ENCODE assay signal across 34 cellular contexts in genomic region chr21:25885405-25885804, GRCh38.
DNase-seq lines count a peak whose midpoint lies in the region; ATAC-seq, FAIRE-seq and TF ChIP-seq lines count a peak whose summit lies in the region.
"Had no signal": no experiment of that assay in that cellular context is flagged by ENCODE, and none has a peak within 500 bp of the region (broad histone marks: within the 10 kb centered on the region; RNA-seq: fewer than 3 reads in every experiment).

No MANE protein-coding gene starts in this region.

- H3K36me3 Mint-ChIP-seq in WTC11 (peaks cover 82% of the 10 kb centered on the region), nephron (ENCODE audit: low read depth) (peaks cover 83% of the 10 kb centered on the region)
- H3K36me3 Mint-ChIP-seq: activated naive CD8-positive, alpha-beta T cell treated with anti-CD3 and anti-CD28 coated beads, Interleukin-2, amount 10 ng/mL, durations not matched to agents 7 days and 5 days; CD8-positive, alpha-beta memory T cell; immature natural killer cell had no signal

- H4K20me1 ChIP-seq in PC-3 (ENCODE audit: low read length) (no peaks in the 10 kb centered on the region), MM.1S (ENCODE audit: insufficient read depth, low read length) (no peaks in the 10 kb centered on the region)

- no TSS peak for BruUV-seq in PC-3 (replicated peaks; lab: Mats Ljungman, UMichigan)

- CTCF ChIA-PET in PC-3 (lab: Charles Lee), result interaction anchor here (0.6 kb wide), 1 partner anchor 1662 kb away, joined by 3 read pairs; no protein-coding TSS in a partner anchor
- CTCF ChIA-PET in WTC11 (lab: Charles Lee), result no interaction called here

- TF ChIP-seq CTCF in PC-3 (conservative IDR thresholded peaks at IDR 0.05; ENCODE audit: low read depth, low read length), result no peak
- TF ChIP-seq CTCF in WTC11 (IDR thresholded peaks at IDR 0.05), result no peak
- no peak for TF ChIP-seq CTCF in fibroblast of pulmonary artery (IDR thresholded peaks at IDR 0.05; ENCODE audit: low read length, missing control alignments)
- TF ChIP-seq CTCF in nephron (IDR thresholded peaks at IDR 0.05; ENCODE audit: unreplicated experiment in 3 of 3), result no peak
- TF ChIP-seq CTCF in MM.1S (IDR thresholded peaks at IDR 0.05; ENCODE audit: low read length), result no peak

- intact Hi-C loops in PC-3 (cut with micrococcal nuclease), result no loop called here

- H3K4me2 ChIP-seq in PC-3 (ENCODE audit: low read length) (0 out of 2 replicates have a peak overlapping the region, but pooled peaks have one; percentile 0), MM.1S (ENCODE audit: low read depth, low read length) (no peak overlapping the region)
- H3K4me2 ChIP-seq: GM23338 had no signal

- ATAC-seq in PC-3 (no peak; the same call in 1 of the 2 replicates), WTC11 (no peak), GM18511 (IDR thresholded peaks at IDR 0.05; ENCODE audit: unreplicated experiment) (no peak), HG02588 (IDR thresholded peaks at IDR 0.05; ENCODE audit: unreplicated experiment) (no peak)
- ATAC-seq: gastrocnemius medialis; GM23338; left lobe of liver; naive thymus-derived CD8-positive, alpha-beta T cell; psoas muscle; stimulated activated memory B cell treated with anti-CD40 and anti-IgM and Interleukin-4, amounts not matched to agents 10 μg/mL and 1 μg/mL and 100 μg/mL, for 72 hours; upper lobe of right lung had no signal

- H3K9ac ChIP-seq in PC-3 (ENCODE audit: low read length) (no peak overlapping the region), MM.1S (ENCODE audit: low read length) (no peak overlapping the region)

- peaks cover 26% of the 10 kb centered on the region for H3K36me3 ChIP-seq in PC-3 (ENCODE audit: low read depth, low read length)
- H3K36me3 ChIP-seq in MM.1S (replicated peaks; ENCODE audit: insufficient read depth, low read length), result no peaks in the 10 kb centered on the region

- DNase-seq in PC-3 (no peak), WTC11 (ENCODE audit: low spot score) (no peak), fibroblast of pulmonary artery (ENCODE audit: low read depth) (peak; percentile 32), GM12892 (ENCODE audit: insufficient read length) (no peak), MM.1S (no peak)
- DNase-seq: activated B cell treated with CpG ODN at 0.5 μM for 24 hours; activated CD4-positive, alpha-beta T cell treated with anti-CD3 and anti-CD28 coated beads, Interleukin-2, amount 50 U/mL, for 1 hour; activated effector memory CD4-positive, alpha-beta T cell treated with anti-CD3 and anti-CD28 coated beads, Interleukin-2, amount 50 U/mL, for 16 hours; activated naive CD8-positive, alpha-beta T cell treated with anti-CD3 and anti-CD28 coated beads, Interleukin-2, amount 10 ng/mL, durations not matched to agents 7 days and 5 days; activated T-cell treated with anti-CD3 and anti-CD28 coated beads, Interleukin-2, amount 50 U/mL, for 1 hour; caudate nucleus; CD8-positive, alpha-beta memory T cell; DMS79; gastrocnemius medialis; GDM1; immature natural killer cell; IMR-90; naive thymus-derived CD8-positive, alpha-beta T cell; NCI-H1436 treated with DMSO at 0.1 percent for 48 hours; NCI-H2081 treated with DMSO at 0.1 percent for 48 hours; NCI-H226; nucleus accumbens; psoas muscle; SHP77 treated with DMSO at 0.1 percent for 48 hours; upper lobe of right lung had no signal

- H3K27ac ChIP-seq in PC-3 (ENCODE audit: low read length) (peak overlapping the region; percentile 49), MM.1S (ENCODE audit: low read length) (no peak overlapping the region)
- H3K27ac ChIP-seq: ascending aorta, gastrocnemius medialis, psoas muscle, upper lobe of right lung had no signal

- H2AFZ ChIP-seq in PC-3 (ENCODE audit: low read length) (no peak overlapping the region), MM.1S (ENCODE audit: low read length) (no peak overlapping the region)
- H2AFZ ChIP-seq: GM23338 had no signal

- H3K4me3 Mint-ChIP-seq in WTC11 (no peak overlapping the region), nephron (no peak overlapping the region)
- H3K4me3 Mint-ChIP-seq: activated B cell treated with CpG ODN at 0.5 μM for 24 hours; activated naive CD8-positive, alpha-beta T cell treated with anti-CD3 and anti-CD28 coated beads, Interleukin-2, amount 10 ng/mL, durations not matched to agents 7 days and 5 days; CD8-positive, alpha-beta memory T cell; dendritic cell treated with granulocyte-macrophage colony-stimulating factor and Interleukin-4, amounts not matched to agents 40 ng/mL and 50 ng/mL, for 4 days; GM23338; immature natural killer cell; naive thymus-derived CD8-positive, alpha-beta T cell; stimulated activated memory B cell treated with anti-CD40 and anti-IgM and Interleukin-4, amounts not matched to agents 10 μg/mL and 1 μg/mL and 100 μg/mL, for 72 hours had no signal

- H3K79me2 ChIP-seq in PC-3 (ENCODE audit: low read length) (no peaks in the 10 kb centered on the region), MM.1S (ENCODE audit: low read length) (no peaks in the 10 kb centered on the region)

- H3K4me1 ChIP-seq in PC-3 (ENCODE audit: insufficient read depth, low read length), result peaks cover 16% of the 10 kb centered on the region
- no peaks in the 10 kb centered on the region for H3K4me1 ChIP-seq in MM.1S (ENCODE audit: low read length)
- H3K4me1 ChIP-seq: ascending aorta, gastrocnemius medialis, psoas muscle, upper lobe of right lung had no signal

- H3K4me3 ChIP-seq in PC-3 (ENCODE audit: low read length) (no peak overlapping the region), fibroblast of pulmonary artery (replicated peaks; ENCODE audit: low read depth, low read length) (no peak overlapping the region), MM.1S (ENCODE audit: low read length) (no peak overlapping the region)
- H3K4me3 ChIP-seq: ascending aorta, gastrocnemius medialis, GM23338, psoas muscle, upper lobe of right lung had no signal

- FAIRE-seq in GM12892 (lab: Jason Lieb, UNC), result no peak
- FAIRE-seq: GM19239 had no signal

- POLR2A ChIA-PET in PC-3 (lab: Charles Lee; ENCODE audit: unreplicated experiment), result no interaction called here
- POLR2A ChIA-PET in WTC11 (lab: Charles Lee), result no interaction called here

- H3K9me2 ChIP-seq in PC-3 (replicated peaks; ENCODE audit: low read length) (no peaks in the 10 kb centered on the region), MM.1S (replicated peaks; ENCODE audit: insufficient read depth, low read length) (no peaks in the 10 kb centered on the region)

- H3K4me1 Mint-ChIP-seq in WTC11 (no peaks in the 10 kb centered on the region), nephron (peaks cover 17% of the 10 kb centered on the region)
- H3K4me1 Mint-ChIP-seq: activated B cell treated with CpG ODN at 0.5 μM for 24 hours; activated naive CD8-positive, alpha-beta T cell treated with anti-CD3 and anti-CD28 coated beads, Interleukin-2, amount 10 ng/mL, durations not matched to agents 7 days and 5 days; GM23338; immature natural killer cell; stimulated activated memory B cell treated with anti-CD40 and anti-IgM and Interleukin-4, amounts not matched to agents 10 μg/mL and 1 μg/mL and 100 μg/mL, for 72 hours had no signal

- H3K27me3 ChIP-seq in PC-3 (ENCODE audit: low read length), result no peaks in the 10 kb centered on the region
- no peaks in the 10 kb centered on the region for H3K27me3 ChIP-seq in MM.1S (replicated peaks; ENCODE audit: insufficient read depth, low read length)
- H3K27me3 ChIP-seq: ascending aorta, gastrocnemius medialis, upper lobe of right lung had no signal

- H3K27me3 Mint-ChIP-seq in WTC11 (ENCODE audit: low read depth) (no peaks in the 10 kb centered on the region; the same call in 1 of the 2 replicates), nephron (ENCODE audit: low read depth) (no peaks in the 10 kb centered on the region)
- H3K27me3 Mint-ChIP-seq: activated B cell treated with CpG ODN at 0.5 μM for 24 hours; activated naive CD8-positive, alpha-beta T cell treated with anti-CD3 and anti-CD28 coated beads, Interleukin-2, amount 10 ng/mL, durations not matched to agents 7 days and 5 days; dendritic cell treated with granulocyte-macrophage colony-stimulating factor and Interleukin-4, amounts not matched to agents 40 ng/mL and 50 ng/mL, for 4 days; naive thymus-derived CD8-positive, alpha-beta T cell; stimulated activated memory B cell treated with anti-CD40 and anti-IgM and Interleukin-4, amounts not matched to agents 10 μg/mL and 1 μg/mL and 100 μg/mL, for 72 hours had no signal

- H3K9me3 ChIP-seq in PC-3 (ENCODE audit: low read length) (no peaks in the 10 kb centered on the region), MM.1S (replicated peaks; ENCODE audit: insufficient read depth, low read length) (no peaks in the 10 kb centered on the region)
- H3K9me3 ChIP-seq: ascending aorta, gastrocnemius medialis, psoas muscle, upper lobe of right lung had no signal

- H3K9me3 Mint-ChIP-seq in WTC11 (peaks cover 16% of the 10 kb centered on the region), nephron (no peaks in the 10 kb centered on the region)
- H3K9me3 Mint-ChIP-seq: activated B cell treated with CpG ODN at 0.5 μM for 24 hours; activated naive CD8-positive, alpha-beta T cell treated with anti-CD3 and anti-CD28 coated beads, Interleukin-2, amount 10 ng/mL, durations not matched to agents 7 days and 5 days; CD8-positive, alpha-beta memory T cell; dendritic cell treated with granulocyte-macrophage colony-stimulating factor and Interleukin-4, amounts not matched to agents 40 ng/mL and 50 ng/mL, for 4 days; immature natural killer cell; naive thymus-derived CD8-positive, alpha-beta T cell; stimulated activated memory B cell treated with anti-CD40 and anti-IgM and Interleukin-4, amounts not matched to agents 10 μg/mL and 1 μg/mL and 100 μg/mL, for 72 hours had no signal

- no peaks in the 10 kb centered on the region for H3F3A ChIP-seq in PC-3 (ENCODE audit: low read length, unreplicated experiment)
- no peaks in the 10 kb centered on the region for H3F3A ChIP-seq in MM.1S (ENCODE audit: insufficient read depth, low read length)

- peak overlapping the region; percentile 71; the same call in 1 of the 2 replicates for H3K27ac Mint-ChIP-seq in WTC11
- H3K27ac Mint-ChIP-seq in nephron, result peak overlapping the region; percentile 53 to 89 (median 56)
- H3K27ac Mint-ChIP-seq: activated B cell treated with CpG ODN at 0.5 μM for 24 hours; activated naive CD8-positive, alpha-beta T cell treated with anti-CD3 and anti-CD28 coated beads, Interleukin-2, amount 10 ng/mL, durations not matched to agents 7 days and 5 days; dendritic cell treated with granulocyte-macrophage colony-stimulating factor and Interleukin-4, amounts not matched to agents 40 ng/mL and 50 ng/mL, for 4 days; GM23338; immature natural killer cell; naive thymus-derived CD8-positive, alpha-beta T cell; stimulated activated memory B cell treated with anti-CD40 and anti-IgM and Interleukin-4, amounts not matched to agents 10 μg/mL and 1 μg/mL and 100 μg/mL, for 72 hours had no signal

- TF ChIP-seq POLR2A in GM12892 (IDR thresholded peaks at IDR 0.05; ENCODE audit: low read depth, low read length), result no peak

TF ChIP-seq in WTC11, 78 proteins besides CTCF, POLR2A, EP300 and RAD21 (continues in another document):
- no peak for TF ChIP-seq MXD4 (CRISPR knock-in tag; IDR thresholded peaks at IDR 0.05; ENCODE audit: borderline replicate concordance)
- no peak for TF ChIP-seq SP1 (CRISPR knock-in tag; conservative IDR thresholded peaks at IDR 0.05)
